In genomic region chr1:125065092-125065820, GRCh38 we compare ENCODE assay signal across 19 cellular contexts.
"Had no signal": no experiment of that assay in that cellular context is flagged by ENCODE, and none has a peak within 500 bp of the region (broad histone marks: within the 10 kb centered on the region; RNA-seq: fewer than 3 reads in every experiment).

No MANE protein-coding gene starts in this region.

- FAIRE-seq: pancreas, small intestine had no signal

- H3K4me3 ChIP-seq: body of pancreas, cardiac muscle cell, pancreas, thoracic aorta, upper lobe of left lung had no signal

- H3K36me3 ChIP-seq: cardiac muscle cell, neutrophil, pancreas, thoracic aorta, upper lobe of left lung, WERI-Rb-1 had no signal

- H3K4me1 ChIP-seq: body of pancreas, pancreas, upper lobe of left lung had no signal

- DNase-seq: activated CD4-positive, CD25-positive, alpha-beta regulatory T cell treated with anti-CD3 and anti-CD28 coated beads, Interleukin-2, amount 50 U/mL, for 72 hours; activated naive CD4-positive, alpha-beta T cell treated with anti-CD3 and anti-CD28 coated beads, Interleukin-2, amount 50 U/mL, for 16 hours; activated naive CD8-positive, alpha-beta T cell treated with anti-CD3 and anti-CD28 coated beads, Interleukin-2, amount 50 U/mL, for 24 hours; activated T-cell treated with anti-CD3 and anti-CD28 coated beads, Interleukin-2, amount 50 U/mL, for 4 hours; body of pancreas; left ventricle myocardium superior; small intestine; stimulated activated CD4-positive, alpha-beta T cell treated with anti-CD3 and anti-CD28 coated beads, Interleukin-2, amount 100 ng/mL, for 48 hours; stimulated activated CD8-positive, alpha-beta memory T cell treated with anti-CD3 and anti-CD28 coated beads, Interleukin-4, amount 100 ng/mL, for 48 hours; stimulated activated naive B cell treated with anti-CD40 and anti-IgM and Interleukin-4, amounts not matched to agents 10 μg/mL and 1 μg/mL and 100 μg/mL, for 72 hours; WERI-Rb-1 had no signal

- H3K27ac ChIP-seq: body of pancreas, cardiac muscle cell, epithelial cell of prostate, neutrophil, pancreas, thoracic aorta, upper lobe of left lung, WERI-Rb-1 had no signal

- ATAC-seq: activated naive CD8-positive, alpha-beta T cell treated with anti-CD3 and anti-CD28 coated beads, Interleukin-2, amount 50 U/mL, for 24 hours; activated T-cell treated with anti-CD3 and anti-CD28 coated beads, Interleukin-2, amount 50 U/mL, for 4 hours; body of pancreas; left ventricle myocardium superior; pancreas; right cardiac atrium; SK-N-SH treated with all-trans-retinoic acid at 6 μM for 48 hours; stimulated activated naive B cell treated with anti-CD40 and anti-IgM and Interleukin-4, amounts not matched to agents 10 μg/mL and 1 μg/mL and 100 μg/mL, for 72 hours had no signal

- H3K9me3 ChIP-seq: neutrophil, pancreas, thoracic aorta had no signal

- H3K27me3 ChIP-seq: body of pancreas, cardiac muscle cell, neutrophil, pancreas, upper lobe of left lung had no signal
